Comparison of ENCODE assay signal across 8 cellular contexts in the genomic region with DNA sequence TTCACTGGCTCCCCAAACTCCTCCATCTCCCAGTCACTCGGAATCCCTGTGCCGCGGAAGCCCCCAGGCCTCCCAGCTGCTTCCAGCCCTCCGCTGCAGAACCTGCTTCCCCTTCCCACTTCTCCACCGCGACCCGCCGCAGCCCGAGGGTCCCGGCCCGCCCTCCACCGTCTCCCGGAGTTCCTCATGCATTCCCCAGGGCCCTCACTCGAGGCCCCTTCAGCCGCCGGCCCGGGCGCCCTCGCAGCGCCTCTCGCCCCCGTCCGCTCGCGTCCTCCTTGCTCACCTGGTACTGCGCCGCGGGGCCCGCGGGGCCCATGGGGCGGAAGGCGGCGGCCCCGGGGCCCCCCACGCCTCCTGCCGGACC. TPM values are rescaled to one million over a fixed set of nuclear protein-coding genes. Genes with fewer than 3 reads are reported as not detected.
A peak's percentile ranks its signal among the peaks of the same experiment; 100 is the strongest.
DNase-seq lines count a peak whose midpoint lies in the region; ATAC-seq and TF ChIP-seq lines count a peak whose summit lies in the region.

No MANE protein-coding gene starts in this region.

- POLR2A ChIA-PET in T-cell (lab: Charles Lee), result no interaction called here

- H3K9me3 Mint-ChIP-seq in activated T-cell treated with anti-CD3 and anti-CD28 coated beads, Interleukin-2, amount 50 U/mL, for 72 hours, result no peaks in the 10 kb centered on the region
- no peaks in the 10 kb centered on the region for H3K9me3 Mint-ChIP-seq in T-cell

- peak overlapping the region; percentile 97 to 99 for H3K4me3 Mint-ChIP-seq in activated T-cell treated with anti-CD3 and anti-CD28 coated beads, Interleukin-2, amount 50 U/mL, for 72 hours
- peak overlapping the region; percentile 92 to 94 (median 94) for H3K4me3 Mint-ChIP-seq in T-cell

- peaks cover 41% of the 10 kb centered on the region for H3K4me1 Mint-ChIP-seq in activated T-cell treated with anti-CD3 and anti-CD28 coated beads, Interleukin-2, amount 50 U/mL, for 72 hours (ENCODE audit: low read depth)
- H3K4me1 Mint-ChIP-seq in T-cell, result peaks cover 39 to 49% (median 39%) of the 10 kb centered on the region in 3 donors

- no peak for DNase-seq in activated T-cell treated with anti-CD3 and anti-CD28 coated beads, Interleukin-2, amount 50 U/mL, for 72 hours
- no peak for DNase-seq in activated T-cell treated with anti-CD3 and anti-CD28 coated beads, Interleukin-2, amount 50 U/mL, for 1 hour
- peak in 8 of 34 experiments; percentile 18 to 46 (median 24) for DNase-seq in T-cell
- no peak for DNase-seq in fibroblast of pulmonary artery (ENCODE audit: low read depth)
- DNase-seq in posterior vena cava (ENCODE audit: low spot score), result peak; percentile 85
- no peak for DNase-seq in GF-D8 (lab: John Stamatoyannopoulos, UW)

- ATAC-seq in activated T-cell treated with anti-CD3 and anti-CD28 coated beads, Interleukin-2, amount 50 U/mL, for 72 hours (replicated peaks in 1 of 2), result peak; percentile 35 to 49
- ATAC-seq in HG02973 (IDR thresholded peaks at IDR 0.05; ENCODE audit: unreplicated experiment) (peak; percentile 35), T-cell (replicated peaks in 1 of 4) (peak; percentile 28 to 43 (median 38)), GM21528 (IDR thresholded peaks at IDR 0.05; ENCODE audit: low FRiP score, unreplicated experiment) (no peak)

- no peaks in the 10 kb centered on the region for H3K27me3 Mint-ChIP-seq in activated T-cell treated with anti-CD3 and anti-CD28 coated beads, Interleukin-2, amount 50 U/mL, for 72 hours (ENCODE audit: low read depth)
- H3K27me3 Mint-ChIP-seq in T-cell, result no peaks in the 10 kb centered on the region

- H3K4me3 ChIP-seq in fibroblast of pulmonary artery (replicated peaks; ENCODE audit: low read depth, low read length), result peak overlapping the region; percentile 92

- TF ChIP-seq CTCF in fibroblast of pulmonary artery (IDR thresholded peaks at IDR 0.05; ENCODE audit: low read length, missing control alignments), result no peak

- intact Hi-C loops in posterior vena cava (cut with DNase I), result no loop called here

- H3K27ac Mint-ChIP-seq in activated T-cell treated with anti-CD3 and anti-CD28 coated beads, Interleukin-2, amount 50 U/mL, for 72 hours, result peak overlapping the region; percentile 96
- peak overlapping the region; percentile 92 for H3K27ac Mint-ChIP-seq in T-cell

- CTCF ChIA-PET in T-cell (lab: Charles Lee), result interaction anchor here in 1 of 2 donors (0.7 kb wide), 1 partner anchor 14 kb away, joined by 3 read pairs; no protein-coding TSS in a partner anchor

- H3K36me3 Mint-ChIP-seq in activated T-cell treated with anti-CD3 and anti-CD28 coated beads, Interleukin-2, amount 50 U/mL, for 72 hours (ENCODE audit: insufficient read depth in 2 of 2), result peaks cover 3 to 4% of the 10 kb centered on the region in 2 donors
- H3K36me3 Mint-ChIP-seq in T-cell, result peaks cover under 1% of the 10 kb centered on the region

RNA-seq across cellular contexts. Expression of a gene that starts 0.3 kb away (rescaled TPM):
- total RNA-seq in activated T-cell treated with anti-CD3 and anti-CD28 coated beads, Interleukin-2, amount 50 U/mL, for 72 hours, result 100 to 1,000 TPM; 103 to 121 TPM
- total RNA-seq in T-cell (100 to 1,000 TPM in 4 of 5 donors, 10 to 100 TPM in 1; 94.9 to 129 (median 121) TPM), posterior vena cava (10 to 100 TPM; 45.6 to 76.9 TPM)

RNA-seq across cellular contexts. Expression of a gene that starts 14.7 kb away (rescaled TPM):
- 10 to 100 TPM; 36.0 to 42.3 TPM for total RNA-seq in activated T-cell treated with anti-CD3 and anti-CD28 coated beads, Interleukin-2, amount 50 U/mL, for 72 hours
- 10 to 100 TPM; 39.4 to 64.9 (median 53.3) TPM for total RNA-seq in T-cell
- total RNA-seq in posterior vena cava, result 10 to 100 TPM; 25.2 to 26.0 TPM

RNA-seq across cellular contexts. Expression of a gene that starts 14.9 kb away (rescaled TPM):
- 100 to 1,000 TPM; 144 to 161 TPM for total RNA-seq in activated T-cell treated with anti-CD3 and anti-CD28 coated beads, Interleukin-2, amount 50 U/mL, for 72 hours
- total RNA-seq in T-cell (100 to 1,000 TPM in 3 of 5 donors, 10 to 100 TPM in 2; 83.9 to 114 (median 107) TPM), posterior vena cava (100 to 1,000 TPM in 1 of 2 donors, 10 to 100 TPM in 1; 94.8 to 104 TPM)

RNA-seq across cellular contexts. Expression of a gene that starts 31.3 kb away (rescaled TPM):
- total RNA-seq in activated T-cell treated with anti-CD3 and anti-CD28 coated beads, Interleukin-2, amount 50 U/mL, for 72 hours, result not detected
- total RNA-seq in T-cell, result not detected
- total RNA-seq in posterior vena cava, result not detected

RNA-seq across cellular contexts. Expression of a gene that starts 39.6 kb away (rescaled TPM):
- total RNA-seq in activated T-cell treated with anti-CD3 and anti-CD28 coated beads, Interleukin-2, amount 50 U/mL, for 72 hours, result not detected
- not detected for total RNA-seq in T-cell
- not detected for total RNA-seq in posterior vena cava
